ENCODE assay signal across 29 cellular contexts in the genomic region with DNA sequence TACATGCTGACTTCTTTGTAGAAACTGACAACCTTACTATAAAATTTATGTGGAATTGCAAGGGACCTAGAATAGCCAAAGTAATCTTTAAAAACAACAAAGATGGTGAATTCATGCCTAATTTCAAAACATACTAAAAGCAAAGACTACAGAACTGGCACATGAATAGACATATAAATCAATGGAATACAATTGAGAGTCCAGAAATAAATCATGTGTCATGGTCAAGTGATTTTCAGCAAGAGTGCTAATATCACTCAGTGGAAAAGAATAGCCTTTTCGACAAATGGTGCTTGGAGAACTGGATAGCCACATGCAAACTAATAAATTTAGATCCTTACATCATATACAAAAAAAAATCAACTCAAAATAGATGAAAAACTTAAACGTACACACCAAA.
"Had no signal": no experiment of that assay in that cellular context is flagged by ENCODE, and none has a peak within 500 bp of the region (broad histone marks: within the 10 kb centered on the region; RNA-seq: fewer than 3 reads in every experiment).

No MANE protein-coding gene starts in this region.

- FAIRE-seq: astrocyte, TTC549 had no signal

- H3K27ac ChIP-seq: esophagus squamous epithelium, heart right ventricle, lower lobe of right lung, neutrophil, ovary, prostate gland, skin epidermis, testis, upper lobe of right lung, WERI-Rb-1 had no signal

- H3K27me3 Mint-ChIP-seq: activated CD4-positive, alpha-beta T cell treated with anti-CD3 and anti-CD28 coated beads, Interleukin-2, amount 10 ng/mL, durations not matched to agents 7 days and 5 days; activated naive CD4-positive, alpha-beta T cell treated with anti-CD3 and anti-CD28 coated beads, Interleukin-2, amount 50 U/mL, for 24 hours; T-cell had no signal

- DNase-seq: activated CD4-positive, alpha-beta T cell treated with anti-CD3 and anti-CD28 coated beads, Interleukin-2, amount 10 ng/mL, durations not matched to agents 7 days and 5 days; activated CD4-positive, CD25-positive, alpha-beta regulatory T cell treated with anti-CD3 and anti-CD28 coated beads, Interleukin-2, amount 50 U/mL, for 72 hours; activated CD8-positive, alpha-beta T cell treated with anti-CD3 and anti-CD28 coated beads, Interleukin-2, amount 10 ng/mL, durations not matched to agents 7 days and 5 days; activated gamma-delta T cell treated with Interleukin-2 at 50 U/mL for 16 hours; central memory CD4-positive, alpha-beta T cell; effector memory CD4-positive, alpha-beta T cell; esophagus squamous epithelium; heart right ventricle; islet precursor cell; left colon; lower lobe of right lung; mesendoderm; natural killer cell; ovary; right cardiac atrium; stimulated activated CD4-positive, alpha-beta T cell treated with anti-CD3 and anti-CD28 coated beads, Interleukin-1b, Interleukin-23, amount 100 ng/mL, for 48 hours; T-cell; testis; upper lobe of right lung; WERI-Rb-1 had no signal

- H3K4me1 ChIP-seq: esophagus squamous epithelium, lower lobe of right lung, prostate gland, testis, upper lobe of right lung had no signal

- ATAC-seq: activated CD8-positive, alpha-beta T cell treated with anti-CD3 and anti-CD28 coated beads, Interleukin-2, amount 10 ng/mL, durations not matched to agents 7 days and 5 days; lower lobe of right lung; natural killer cell; right cardiac atrium; stimulated activated effector memory CD8-positive, alpha-beta T cell treated with anti-CD3 and anti-CD28 coated beads, Interleukin-12 subunit alpha, Interleukin-12 subunit beta, amount 100 ng/mL, for 72 hours; T-cell; upper lobe of right lung had no signal

- H3K4me1 Mint-ChIP-seq: activated CD4-positive, alpha-beta T cell treated with anti-CD3 and anti-CD28 coated beads, Interleukin-2, amount 10 ng/mL, durations not matched to agents 7 days and 5 days; activated naive CD4-positive, alpha-beta T cell treated with anti-CD3 and anti-CD28 coated beads, Interleukin-2, amount 50 U/mL, for 24 hours; natural killer cell; stimulated activated effector memory CD8-positive, alpha-beta T cell treated with anti-CD3 and anti-CD28 coated beads, Interleukin-12 subunit alpha, Interleukin-12 subunit beta, amount 100 ng/mL, for 72 hours; T-cell had no signal

- H3K36me3 Mint-ChIP-seq: stimulated activated effector memory CD8-positive, alpha-beta T cell treated with anti-CD3 and anti-CD28 coated beads, Interleukin-12 subunit alpha, Interleukin-12 subunit beta, amount 100 ng/mL, for 72 hours had no signal

- H3K36me3 ChIP-seq: esophagus squamous epithelium, heart right ventricle, lower lobe of right lung, neutrophil, ovary, prostate gland, upper lobe of right lung had no signal

- H3K9me3 ChIP-seq: neutrophil, prostate gland, testis had no signal

- H3K4me3 ChIP-seq: esophagus squamous epithelium, heart right ventricle, lower lobe of right lung, ovary, prostate gland, skin epidermis, testis, upper lobe of right lung had no signal

- H3K4me3 Mint-ChIP-seq: activated CD4-positive, alpha-beta T cell treated with anti-CD3 and anti-CD28 coated beads, Interleukin-2, amount 10 ng/mL, durations not matched to agents 7 days and 5 days; activated CD8-positive, alpha-beta T cell treated with anti-CD3 and anti-CD28 coated beads, Interleukin-2, amount 10 ng/mL, durations not matched to agents 7 days and 5 days; activated naive CD4-positive, alpha-beta T cell treated with anti-CD3 and anti-CD28 coated beads, Interleukin-2, amount 50 U/mL, for 24 hours; activated T-helper 1 cell treated with anti-CD3 and anti-CD28 coated beads, Interleukin-12 subunit alpha, Interleukin-12 subunit beta, Interleukin-2, Interleukin-4 antibody, amounts not matched to agents 30 ng/mL and 10 ng/mL and 1 ng/mL, durations not matched to agents 14 hours and 24 hours and 36 hours; natural killer cell; stimulated activated effector memory CD8-positive, alpha-beta T cell treated with anti-CD3 and anti-CD28 coated beads, Interleukin-12 subunit alpha, Interleukin-12 subunit beta, amount 100 ng/mL, for 72 hours; T-cell; T-helper 2 cell treated with Interferon-gamma antibody and Interleukin-4, amounts not matched to agents 5 μg/mL and 100 μg/mL, for 36 hours had no signal

- H3K27ac Mint-ChIP-seq: activated CD4-positive, alpha-beta T cell treated with anti-CD3 and anti-CD28 coated beads, Interleukin-2, amount 10 ng/mL, durations not matched to agents 7 days and 5 days; activated CD8-positive, alpha-beta T cell treated with anti-CD3 and anti-CD28 coated beads, Interleukin-2, amount 10 ng/mL, durations not matched to agents 7 days and 5 days; activated naive CD4-positive, alpha-beta T cell treated with anti-CD3 and anti-CD28 coated beads, Interleukin-2, amount 50 U/mL, for 24 hours; activated T-helper 1 cell treated with anti-CD3 and anti-CD28 coated beads, Interleukin-12 subunit alpha, Interleukin-12 subunit beta, Interleukin-2, Interleukin-4 antibody, amounts not matched to agents 30 ng/mL and 10 ng/mL and 1 ng/mL, durations not matched to agents 14 hours and 24 hours and 36 hours; natural killer cell; stimulated activated effector memory CD8-positive, alpha-beta T cell treated with anti-CD3 and anti-CD28 coated beads, Interleukin-12 subunit alpha, Interleukin-12 subunit beta, amount 100 ng/mL, for 72 hours; T-cell; T-helper 2 cell treated with Interferon-gamma antibody and Interleukin-4, amounts not matched to agents 5 μg/mL and 100 μg/mL, for 36 hours had no signal

- H3K27me3 ChIP-seq: esophagus squamous epithelium, heart right ventricle, neutrophil, ovary, testis, upper lobe of right lung had no signal
